In the genomic region with DNA sequence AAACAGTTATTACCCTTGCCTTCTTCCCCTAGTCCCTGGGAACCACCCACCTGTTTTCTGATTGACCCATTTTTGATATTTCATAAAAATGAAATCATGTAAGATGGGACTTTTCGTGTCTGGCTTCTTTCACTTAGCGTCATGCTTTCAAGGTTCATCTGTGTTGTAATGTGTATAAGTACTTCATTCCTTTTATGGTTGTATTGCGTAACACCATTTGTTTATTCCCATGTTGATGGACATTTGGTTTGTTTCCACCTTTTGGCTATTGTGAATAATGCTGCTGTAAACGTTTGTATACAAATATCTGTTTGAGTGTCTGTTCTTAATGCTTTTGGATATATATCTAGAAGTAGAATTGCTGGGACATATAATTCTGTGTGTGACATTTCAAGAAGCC, we compare ENCODE assay signal across 35 cellular contexts.
"Had no signal": no experiment of that assay in that cellular context is flagged by ENCODE, and none has a peak within 500 bp of the region (broad histone marks: within the 10 kb centered on the region; RNA-seq: fewer than 3 reads in every experiment).

No MANE protein-coding gene starts in this region.

- H3K27ac Mint-ChIP-seq: activated CD4-positive, alpha-beta T cell treated with anti-CD3 and anti-CD28 coated beads, Interleukin-2, amount 10 ng/mL, durations not matched to agents 24 days and 14 days; activated CD8-positive, alpha-beta T cell treated with anti-CD3 and anti-CD28 coated beads, Interleukin-2, amount 10 ng/mL, durations not matched to agents 7 days and 5 days; activated naive CD4-positive, alpha-beta T cell treated with anti-CD3 and anti-CD28 coated beads, Interleukin-2, amount 50 U/mL, for 24 hours; activated naive CD8-positive, alpha-beta T cell treated with anti-CD3 and anti-CD28 coated beads, Interleukin-2, amount 10 ng/mL, durations not matched to agents 7 days and 5 days; activated T-cell treated with anti-CD3 and anti-CD28 coated beads, Interleukin-2, amount 50 U/mL, for 24 hours; activated T-helper 2 cell treated with anti-CD3 and anti-CD28 coated beads, Interferon-gamma antibody, Interleukin-2, Interleukin-4, amounts not matched to agents 10 μg/mL and 5 μg/mL and 100 μg/mL, durations not matched to agents 14 hours and 24 hours and 36 hours had no signal

- H3K9me3 ChIP-seq: body of pancreas, breast epithelium had no signal

- H3K27ac ChIP-seq: body of pancreas, breast epithelium, PC-9, RWPE1, WERI-Rb-1 had no signal

- H3K36me3 Mint-ChIP-seq: activated naive CD4-positive, alpha-beta T cell treated with anti-CD3 and anti-CD28 coated beads, Interleukin-2, amount 50 U/mL, for 24 hours; activated naive CD8-positive, alpha-beta T cell treated with anti-CD3 and anti-CD28 coated beads, Interleukin-2, amount 10 ng/mL, durations not matched to agents 7 days and 5 days had no signal

- H3K4me2 ChIP-seq: PC-9 had no signal

- H3K4me3 Mint-ChIP-seq: activated CD4-positive, alpha-beta T cell treated with anti-CD3 and anti-CD28 coated beads, Interleukin-2, amount 10 ng/mL, durations not matched to agents 24 days and 14 days; activated CD8-positive, alpha-beta T cell treated with anti-CD3 and anti-CD28 coated beads, Interleukin-2, amount 10 ng/mL, durations not matched to agents 7 days and 5 days; activated naive CD4-positive, alpha-beta T cell treated with anti-CD3 and anti-CD28 coated beads, Interleukin-2, amount 50 U/mL, for 24 hours; activated naive CD8-positive, alpha-beta T cell treated with anti-CD3 and anti-CD28 coated beads, Interleukin-2, amount 10 ng/mL, durations not matched to agents 7 days and 5 days; activated T-cell treated with anti-CD3 and anti-CD28 coated beads, Interleukin-2, amount 50 U/mL, for 24 hours had no signal

- H3K36me3 ChIP-seq: breast epithelium, WERI-Rb-1 had no signal

- H2AFZ ChIP-seq: PC-9 had no signal

- H3K4me3 ChIP-seq: body of pancreas, breast epithelium, PC-9 had no signal

- H3K27me3 ChIP-seq: body of pancreas, breast epithelium had no signal

- DNase-seq: activated CD4-positive, alpha-beta T cell treated with anti-CD3 and anti-CD28 coated beads, Interleukin-2, amount 10 ng/mL, durations not matched to agents 24 days and 14 days; activated CD4-positive, alpha-beta T cell treated with anti-CD3 and anti-CD28 coated beads, Interleukin-2, amount 50 U/mL, for 4 hours; activated CD4-positive, CD25-positive, alpha-beta regulatory T cell; activated CD8-positive, alpha-beta T cell treated with anti-CD3 and anti-CD28 coated beads, Interleukin-2, amount 10 ng/mL, durations not matched to agents 7 days and 5 days; activated gamma-delta T cell; activated naive CD4-positive, alpha-beta T cell treated with Interleukin-2 at 50 U/mL for 16 hours; activated naive CD8-positive, alpha-beta T cell treated with anti-CD3 and anti-CD28 coated beads, Interleukin-2, amount 10 ng/mL, durations not matched to agents 7 days and 5 days; activated T-cell treated with anti-CD3 and anti-CD28 coated beads, Interleukin-2, amount 50 U/mL, for 24 hours; body of pancreas; caudate nucleus; Karpas-422; MV-4-11; NCI-H1092; NCI-H1436 treated with DMSO at 0.1 percent for 48 hours; NCI-H1694 treated with DMSO at 0.1 percent for 48 hours; NCI-H2029; NCI-H345; NCI-H526; NCI-H748 treated with DMSO at 0.1 percent for 48 hours; NK-92 treated with Interleukin-12 subunit alpha and Interleukin-12 subunit beta, amount 100 ng/mL, for 24 hours; PC-9; SIG-M5; SW 1271; T-helper 1 cell; T-helper 2 cell; T-helper 9 cell; WERI-Rb-1 had no signal

- ATAC-seq: activated CD8-positive, alpha-beta T cell treated with anti-CD3 and anti-CD28 coated beads, Interleukin-2, amount 10 ng/mL, durations not matched to agents 7 days and 5 days; body of pancreas; Right ventricle myocardium inferior; SK-N-SH treated with all-trans-retinoic acid at 6 μM for 48 hours had no signal

- FAIRE-seq: astrocyte, RCC 7860 had no signal

- H3K4me1 Mint-ChIP-seq: activated CD4-positive, alpha-beta T cell treated with anti-CD3 and anti-CD28 coated beads, Interleukin-2, amount 10 ng/mL, durations not matched to agents 24 days and 14 days; activated naive CD4-positive, alpha-beta T cell treated with anti-CD3 and anti-CD28 coated beads, Interleukin-2, amount 50 U/mL, for 24 hours; activated naive CD8-positive, alpha-beta T cell treated with anti-CD3 and anti-CD28 coated beads, Interleukin-2, amount 10 ng/mL, durations not matched to agents 7 days and 5 days had no signal

- H3K4me1 ChIP-seq: body of pancreas, breast epithelium had no signal

- H3K9me3 Mint-ChIP-seq: activated CD4-positive, alpha-beta T cell treated with anti-CD3 and anti-CD28 coated beads, Interleukin-2, amount 10 ng/mL, durations not matched to agents 24 days and 14 days had no signal

- H3K27me3 Mint-ChIP-seq: activated CD4-positive, alpha-beta T cell treated with anti-CD3 and anti-CD28 coated beads, Interleukin-2, amount 10 ng/mL, durations not matched to agents 24 days and 14 days; activated naive CD4-positive, alpha-beta T cell treated with anti-CD3 and anti-CD28 coated beads, Interleukin-2, amount 50 U/mL, for 24 hours; activated naive CD8-positive, alpha-beta T cell treated with anti-CD3 and anti-CD28 coated beads, Interleukin-2, amount 10 ng/mL, durations not matched to agents 7 days and 5 days; activated T-cell treated with anti-CD3 and anti-CD28 coated beads, Interleukin-2, amount 50 U/mL, for 24 hours had no signal
